Comparison of ENCODE assay signal across 10 cellular contexts in the genomic region with DNA sequence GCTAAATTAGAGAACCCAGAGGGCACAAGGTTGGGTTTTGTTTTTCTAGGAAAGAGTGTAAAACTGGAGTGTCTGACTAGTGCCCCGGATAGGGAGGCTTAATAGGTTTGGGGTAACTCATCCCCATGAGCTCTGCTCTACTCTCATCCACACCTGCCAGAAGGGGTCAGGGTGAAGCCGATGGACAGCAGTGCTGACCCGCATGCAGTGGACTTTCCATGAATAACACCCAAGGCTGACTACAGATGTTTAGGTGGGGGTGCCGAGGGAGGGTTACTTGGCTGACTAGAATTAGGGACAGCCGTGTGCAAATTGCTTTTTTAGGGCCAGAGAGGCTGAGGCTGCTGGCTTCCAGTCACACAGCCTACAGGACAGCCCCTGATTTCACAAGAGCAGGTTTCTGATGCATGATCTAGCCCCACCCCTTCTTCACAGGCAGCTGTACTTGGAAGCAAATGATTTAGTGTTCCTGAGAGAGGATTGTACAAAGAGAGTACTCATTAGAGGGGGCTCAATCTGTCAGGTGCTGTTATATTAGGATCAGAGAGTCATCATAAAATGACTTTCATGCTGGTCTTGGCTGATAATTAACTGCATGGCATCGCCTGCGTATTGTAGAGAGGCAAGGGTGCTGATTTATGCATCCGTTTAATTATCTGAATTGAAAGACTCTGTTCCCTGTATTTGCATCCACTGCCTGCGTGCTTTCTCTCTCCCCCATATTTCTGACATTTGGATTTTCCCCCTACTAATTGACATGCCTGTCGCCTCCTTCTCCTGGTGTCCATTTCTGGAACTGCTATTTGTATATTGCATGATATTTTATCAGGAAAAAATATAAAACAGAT. TPM values are rescaled to one million over a fixed set of nuclear protein-coding genes. Genes with fewer than 3 reads are reported as not detected.
DNase-seq lines count a peak whose midpoint lies in the region; ATAC-seq and TF ChIP-seq lines count a peak whose summit lies in the region.
"Had no signal": no experiment of that assay in that cellular context is flagged by ENCODE, and none has a peak within 500 bp of the region (broad histone marks: within the 10 kb centered on the region; RNA-seq: fewer than 3 reads in every experiment).

No MANE protein-coding gene starts in this region.

- H3K27ac ChIP-seq in neutrophil, result peak overlapping the region; percentile 73
- H3K27ac ChIP-seq in Peyer's patch, result no peak overlapping the region

- H3K27me3 ChIP-seq in neutrophil (no peaks in the 10 kb centered on the region), Peyer's patch (no peaks in the 10 kb centered on the region)

- peaks cover 79 to 82% of the 10 kb centered on the region in 2 experiments for H3K4me1 ChIP-seq in neutrophil (ENCODE audit: control insufficient read depth in 1 of 2, insufficient read depth in 1 of 2, low read depth in 1 of 2, low read length in 1 of 2)
- peaks cover 0 to 4% (median 0%) of the 10 kb centered on the region in 4 donors for H3K4me1 ChIP-seq in Peyer's patch

- TF ChIP-seq CTCF in GM12873 (IDR thresholded peaks at IDR 0.05; ENCODE audit: insufficient read depth, low read depth, low read length, missing control alignments), result peak; percentile 8
- TF ChIP-seq CTCF in neutrophil (IDR thresholded peaks at IDR 0.05), result no peak
- peak in 2 of 6 experiments; percentile 14 to 29 for TF ChIP-seq CTCF in Peyer's patch (IDR thresholded peaks at IDR 0.05)

- H3K4me3 ChIP-seq in neutrophil (ENCODE audit: low read depth in 1 of 2, low read length in 1 of 2) (no peak overlapping the region), Peyer's patch (no peak overlapping the region)

- TF ChIP-seq POLR2A in Peyer's patch (IDR thresholded peaks at IDR 0.05), result no peak

- no peaks in the 10 kb centered on the region for H3K9me3 ChIP-seq in neutrophil
- no peaks in the 10 kb centered on the region for H3K9me3 ChIP-seq in Peyer's patch

- H3K36me3 ChIP-seq in neutrophil, result peaks cover 5% of the 10 kb centered on the region
- no peaks in the 10 kb centered on the region for H3K36me3 ChIP-seq in Peyer's patch

- DNase-seq in NOMO-1 treated with DMSO at 0.1 percent for 48 hours (lab: John Stamatoyannopoulos, UW; ENCODE audit: unreplicated experiment) (peak; percentile 70), CD1c-positive myeloid dendritic cell (ENCODE audit: extremely low spot score) (no peak), NCI-H2029 treated with DMSO at 0.1 percent for 48 hours (lab: John Stamatoyannopoulos, UW) (no peak), Peyer's patch (no peak)
- no peak for DNase-seq in activated CD4-positive, CD25-positive, alpha-beta regulatory T cell treated with anti-CD3 and anti-CD28 coated beads, Interleukin-2, amount 50 U/mL, for 72 hours
- DNase-seq: activated B cell treated with CpG ODN at 0.5 μM for 24 hours; central memory CD4-positive, alpha-beta T cell had no signal

- ATAC-seq in esophagus mucosa, result peak; percentile 50

RNA-seq across cellular contexts. Expression of a gene that starts 9.5 kb away (rescaled TPM):
- total RNA-seq in esophagus mucosa, result 0.84 TPM
- total RNA-seq in Peyer's patch, result 1 to 10 TPM in 2 of 4 donors, under 1 TPM in 1, not detected in 1; 0.19 to 1.7 (median 1.3) TPM
